Comparison of ENCODE assay signal across 22 cellular contexts in the genomic region with DNA sequence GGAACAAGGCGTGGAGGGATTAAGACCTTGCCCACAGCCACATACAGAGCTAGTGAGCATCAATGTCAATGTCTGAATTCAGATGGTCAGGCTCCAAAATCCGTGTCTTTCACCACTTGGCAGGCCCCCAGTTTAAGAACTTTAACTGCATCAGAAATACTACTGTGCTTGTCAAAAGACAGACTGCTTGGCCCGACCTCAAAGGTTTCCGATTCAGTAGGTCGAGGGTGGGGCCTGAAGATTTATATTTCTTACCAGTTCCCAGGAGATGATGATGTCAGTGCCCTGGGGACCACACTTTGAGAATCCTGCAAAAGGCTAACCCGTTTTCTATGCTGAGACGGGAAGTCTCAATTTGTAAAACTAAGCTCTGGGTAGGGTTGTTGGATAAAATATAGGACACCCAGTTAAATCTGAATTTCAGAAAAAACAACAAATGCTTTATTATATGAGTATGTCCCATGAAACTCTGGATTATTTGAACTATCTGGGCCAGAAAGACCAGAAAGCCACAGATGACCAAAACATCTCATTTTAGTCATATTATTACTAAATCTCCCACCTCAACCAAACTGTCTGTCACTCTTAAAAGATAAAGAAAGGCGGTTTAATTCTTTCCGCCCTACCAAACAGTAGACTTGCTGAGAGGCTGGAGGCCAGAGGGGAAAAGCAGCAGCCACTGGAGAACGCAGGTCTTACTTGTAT. TPM values are rescaled to one million over a fixed set of nuclear protein-coding genes. Genes with fewer than 3 reads are reported as not detected.
DNase-seq lines count a peak whose midpoint lies in the region; TF ChIP-seq lines count a peak whose summit lies in the region.
"Had no signal": no experiment of that assay in that cellular context is flagged by ENCODE, and none has a peak within 500 bp of the region (broad histone marks: within the 10 kb centered on the region; RNA-seq: fewer than 3 reads in every experiment).

No MANE protein-coding gene starts in this region.

- H3K27ac ChIP-seq in BLaER1 (peak overlapping the region; percentile 68), dorsolateral prefrontal cortex (peak overlapping the region in 58 of 59 donors; percentile 5 to 93 (median 84))
- H3K27ac ChIP-seq: pancreas, right lobe of liver, RWPE1, testis had no signal

- H3K4me3 ChIP-seq in BLaER1 (peak overlapping the region; percentile 37; the same call in 1 of the 2 replicates), dorsolateral prefrontal cortex (peak overlapping the region in 9 of 59 donors; percentile 1 to 39 (median 19))
- H3K4me3 ChIP-seq: lung, mucosa of descending colon, pancreas, right lobe of liver, testis had no signal

- no peaks in the 10 kb centered on the region for H3K9me3 ChIP-seq in BLaER1
- H3K9me3 ChIP-seq: mucosa of descending colon, pancreas, right lobe of liver, testis had no signal

- peaks cover 14% of the 10 kb centered on the region for H3K36me3 ChIP-seq in BLaER1
- H3K36me3 ChIP-seq: pancreas had no signal

- no peak for TF ChIP-seq CTCF in dorsolateral prefrontal cortex (IDR thresholded peaks at IDR 0.05 in 54 of 56, conservative IDR thresholded peaks at IDR 0.05 in 2 of 56; ENCODE audit: low read depth in 1 of 56, partially characterized antibody in 56 of 56)

- H3K4me1 ChIP-seq in BLaER1, result peaks cover 66% of the 10 kb centered on the region
- H3K4me1 ChIP-seq: pancreas, right lobe of liver, testis had no signal

- H3K4me2 ChIP-seq in BLaER1, result peak overlapping the region; percentile 88

- intact Hi-C loops in dorsolateral prefrontal cortex (cut with DNase I), result loop anchor here (2.0 to 5.0 kb wide), 3 partner anchors 43 to 304 kb away; a partner anchor contains a TSS

- H4K20me1 ChIP-seq in BLaER1, result no peaks in the 10 kb centered on the region

- H3K27me3 ChIP-seq in BLaER1 (no peaks in the 10 kb centered on the region), dorsolateral prefrontal cortex (no peaks in the 10 kb centered on the region)
- H3K27me3 ChIP-seq: pancreas, right lobe of liver, testis had no signal

- DNase-seq in NCI-H2171 (lab: John Stamatoyannopoulos, UW) (peak; percentile 21), dorsolateral prefrontal cortex (no peak), retina (peak; percentile 59), activated gamma-delta T cell treated with Interleukin-2 at 50 U/mL for 16 hours (no peak), COR-L47 (lab: John Stamatoyannopoulos, UW) (no peak), H4 (ENCODE audit: low spot score) (no peak), DMS79 treated with DMSO at 0.1 percent for 48 hours (lab: John Stamatoyannopoulos, UW) (no peak)
- DNase-seq: activated CD4-positive, alpha-beta memory T cell treated with anti-CD3 and anti-CD28 coated beads for 36 hours; aorta; Kasumi-1; kidney; mucosa of descending colon; MV-4-11; NCI-H510A; pancreas; right lobe of liver; stimulated activated CD4-positive, alpha-beta T cell treated with anti-CD3 and anti-CD28 coated beads, Interleukin-4, amount 100 ng/mL, for 24 hours; stimulated activated naive CD4-positive, alpha-beta T cell; testis had no signal

- H3K9ac ChIP-seq in BLaER1, result peak overlapping the region; percentile 59; the same call in 1 of the 2 replicates

RNA-seq across cellular contexts. Expression of a gene that starts 42.7 kb away (rescaled TPM):
- total RNA-seq in dorsolateral prefrontal cortex, result 100 to 1,000 TPM in 1 of 120 experiments, 10 to 100 TPM in 119; 36.7 to 100 (median 63.1) TPM
- total RNA-seq in H4 (2014; rRNA removed; shearing (Covaris generic)), result 22.7 and 38.2 TPM in 2 replicates

Comparison
In these comparisons a context has a peak if more than half of its experiments do, and no peak if none do; other contexts are left out.
1. DNase-seq: peak in NCI-H2171 (single experiment) and retina (single experiment); none in dorsolateral prefrontal cortex (0 of 10), activated gamma-delta T cell treated with Interleukin-2 at 50 U/mL for 16 hours (single experiment), COR-L47 (single experiment), H4 (single experiment) and DMS79 treated with DMSO at 0.1 percent for 48 hours (single experiment).